Comparison of ENCODE assay signal across 29 cellular contexts in the genomic region with DNA sequence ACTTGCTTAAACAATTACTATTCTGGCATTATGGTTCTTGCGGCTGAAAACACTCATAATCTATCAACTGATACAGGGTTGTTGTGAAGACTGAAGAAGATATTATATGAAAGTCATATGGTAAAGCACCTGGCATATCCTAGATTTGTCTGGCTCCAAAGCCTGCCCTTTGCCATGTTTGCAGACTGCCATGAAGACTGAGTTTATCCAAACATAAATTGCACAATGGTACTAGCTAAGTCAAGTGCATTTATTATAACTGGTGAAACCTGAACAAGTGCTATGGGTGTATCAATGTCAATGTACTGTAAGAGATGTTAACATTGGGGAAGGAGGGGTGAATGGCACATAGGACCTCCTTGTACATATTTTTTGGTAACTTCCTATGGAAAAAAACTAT.
DNase-seq lines count a peak whose midpoint lies in the region; ATAC-seq, FAIRE-seq and TF ChIP-seq lines count a peak whose summit lies in the region.
"Had no signal": no experiment of that assay in that cellular context is flagged by ENCODE, and none has a peak within 500 bp of the region (broad histone marks: within the 10 kb centered on the region; RNA-seq: fewer than 3 reads in every experiment).

No MANE protein-coding gene starts in this region.

- no peak for TF ChIP-seq EP300 in HepG2 (IDR thresholded peaks at IDR 0.05; ENCODE audit: low read depth in 2 of 2, low read length in 2 of 2)
- no peak for TF ChIP-seq EP300 in HepG2 (CRISPR knock-in tag; IDR thresholded peaks at IDR 0.05; ENCODE audit: borderline replicate concordance)
- TF ChIP-seq EP300 in suprapubic skin (IDR thresholded peaks at IDR 0.05), result no peak

- FAIRE-seq in HepG2 (lab: Jason Lieb, UNC), result no peak
- FAIRE-seq: endometrium, GM12892, kidney had no signal

- H3K27me3 ChIP-seq in liver (ENCODE audit: control insufficient read depth in 4 of 4, insufficient read depth in 4 of 4, low read length in 3 of 4) (no peaks in the 10 kb centered on the region), HepG2 (ENCODE audit: control insufficient read depth in 1 of 2, insufficient read depth in 2 of 2, low read length in 2 of 2) (no peaks in the 10 kb centered on the region), RWPE2 (ENCODE audit: insufficient read depth, poor library complexity, severe bottlenecking) (no peaks in the 10 kb centered on the region), esophagus (ENCODE audit: control insufficient read depth in 1 of 2, insufficient read depth in 2 of 2, low read length in 2 of 2) (no peaks in the 10 kb centered on the region), suprapubic skin (no peaks in the 10 kb centered on the region)
- H3K27me3 ChIP-seq: spleen, upper lobe of left lung had no signal

- in situ Hi-C loops in HepG2 (cut with HindIII; ENCODE audit: extremely low pct_ligation_motif_present, low pct_unique_long_range_greater_than_20kb), result no loop called here

- no peak overlapping the region for H3K9ac ChIP-seq in liver (ENCODE audit: low read depth in 1 of 2, low read length in 2 of 2)
- H3K9ac ChIP-seq in HepG2 (ENCODE audit: insufficient read depth, low read depth, low read length), result no peak overlapping the region
- H3K9ac ChIP-seq: parathyroid adenoma had no signal

- no peaks in the 10 kb centered on the region for H3K27me3 Mint-ChIP-seq in activated naive CD4-positive, alpha-beta T cell treated with anti-CD3 and anti-CD28 coated beads, Interleukin-2, amount 10 ng/mL, durations not matched to agents 7 days and 5 days
- H3K27me3 Mint-ChIP-seq: activated naive CD8-positive, alpha-beta T cell treated with anti-CD3 and anti-CD28 coated beads for 36 hours; central memory CD8-positive, alpha-beta T cell had no signal

- TF ChIP-seq POLR2A in HepG2 (IDR thresholded peaks at IDR 0.05; ENCODE audit: insufficient read depth in 1 of 2, low read depth in 2 of 2, low read length in 2 of 2) (no peak), suprapubic skin (IDR thresholded peaks at IDR 0.05) (no peak)

- intact Hi-C loops in HepG2 (cut with micrococcal nuclease; ENCODE audit: unreplicated experiment), result no loop called here

- no peak for ATAC-seq in HepG2
- ATAC-seq in RWPE2 (ENCODE audit: low read depth), result no peak
- ATAC-seq: GM23338 had no signal

- no peak overlapping the region for H3K4me3 ChIP-seq in liver (ENCODE audit: low read depth in 1 of 3, low read length in 3 of 3)
- no peak overlapping the region for H3K4me3 ChIP-seq in HepG2 (replicated peaks in 1 of 3; ENCODE audit: insufficient read depth in 1 of 3, low read depth in 2 of 3, low read length in 3 of 3)
- H3K4me3 ChIP-seq in RWPE2 (ENCODE audit: severe bottlenecking), result no peak overlapping the region
- H3K4me3 ChIP-seq in esophagus (ENCODE audit: low read depth in 1 of 2, low read length in 2 of 2), result no peak overlapping the region
- H3K4me3 ChIP-seq in suprapubic skin, result no peak overlapping the region
- H3K4me3 ChIP-seq: GM23338, lung, spleen, upper lobe of left lung had no signal

- H3K9me3 Mint-ChIP-seq in activated naive CD4-positive, alpha-beta T cell treated with anti-CD3 and anti-CD28 coated beads, Interleukin-2, amount 10 ng/mL, durations not matched to agents 7 days and 5 days, result no peaks in the 10 kb centered on the region
- H3K9me3 Mint-ChIP-seq: activated naive CD8-positive, alpha-beta T cell treated with anti-CD3 and anti-CD28 coated beads for 36 hours; CD14-positive monocyte; central memory CD8-positive, alpha-beta T cell; GM23338; T-helper 2 cell treated with Interferon-gamma antibody and Interleukin-4, amounts not matched to agents 5 μg/mL and 100 μg/mL, for 36 hours had no signal

- H3K79me2 ChIP-seq in HepG2 (ENCODE audit: insufficient read depth, low read length), result no peaks in the 10 kb centered on the region
- H3K79me2 ChIP-seq: parathyroid adenoma had no signal

- CTCF ChIA-PET in HepG2 (lab: Yijun Ruan, JAX; ENCODE audit: low intra/inter-chr PET ratio, low total read pairs), result no interaction called here
- CTCF ChIA-PET in activated naive CD4-positive, alpha-beta T cell treated with anti-CD3 and anti-CD28 coated beads, Interleukin-2, amount 10 ng/mL, durations not matched to agents 7 days and 5 days (lab: Charles Lee), result no interaction called here

- H4K20me1 ChIP-seq in HepG2 (ENCODE audit: insufficient read depth, low read length), result no peaks in the 10 kb centered on the region

- no peak for TF ChIP-seq RAD21 in liver (IDR thresholded peaks at IDR 0.05)
- no peak for TF ChIP-seq RAD21 in HepG2 (CRISPR knock-in tag; IDR thresholded peaks at IDR 0.05)

- H3K27ac Mint-ChIP-seq in activated naive CD4-positive, alpha-beta T cell treated with anti-CD3 and anti-CD28 coated beads, Interleukin-2, amount 10 ng/mL, durations not matched to agents 7 days and 5 days, result no peak overlapping the region
- H3K27ac Mint-ChIP-seq: activated naive CD8-positive, alpha-beta T cell treated with anti-CD3 and anti-CD28 coated beads for 36 hours; GM23338; T-helper 2 cell treated with Interferon-gamma antibody and Interleukin-4, amounts not matched to agents 5 μg/mL and 100 μg/mL, for 36 hours had no signal

- H3K4me1 Mint-ChIP-seq in activated naive CD4-positive, alpha-beta T cell treated with anti-CD3 and anti-CD28 coated beads, Interleukin-2, amount 10 ng/mL, durations not matched to agents 7 days and 5 days, result peaks cover 8% of the 10 kb centered on the region
- H3K4me1 Mint-ChIP-seq: central memory CD8-positive, alpha-beta T cell; GM23338 had no signal

- TF ChIP-seq CTCF in liver (IDR thresholded peaks at IDR 0.05; ENCODE audit: low read depth, low read length, missing input control), result no peak
- no peak for TF ChIP-seq CTCF in HepG2 (CRISPR knock-in tag; IDR thresholded peaks at IDR 0.05)
- TF ChIP-seq CTCF in RWPE2 (IDR thresholded peaks at IDR 0.05; ENCODE audit: poor library complexity, severe bottlenecking), result no peak
- TF ChIP-seq CTCF in suprapubic skin (IDR thresholded peaks at IDR 0.05), result no peak

- H2AFZ ChIP-seq in HepG2 (ENCODE audit: low read length), result no peak overlapping the region
- H2AFZ ChIP-seq: GM23338, parathyroid adenoma had no signal

- DNase-seq in HepG2 (ENCODE audit: low spot score), result no peak
- no peak for DNase-seq in RWPE2 (ENCODE audit: low spot score)
- DNase-seq in suprapubic skin (ENCODE audit: low spot score in 2 of 2), result no peak
- no peak for DNase-seq in activated naive CD4-positive, alpha-beta T cell treated with anti-CD3 and anti-CD28 coated beads, Interleukin-2, amount 10 ng/mL, durations not matched to agents 7 days and 5 days
- no peak for DNase-seq in inferior parietal cortex (ENCODE audit: extremely low spot score)
- no peak for DNase-seq in HuH-7 (ENCODE audit: low spot score)
- DNase-seq: activated CD4-positive, alpha-beta T cell treated with anti-CD3 and anti-CD28 coated beads for 48 hours; activated CD8-positive, alpha-beta memory T cell treated with anti-CD3 and anti-CD28 coated beads for 24 hours; activated effector memory CD4-positive, alpha-beta T cell treated with Interleukin-2 at 50 U/mL for 16 hours; activated naive CD8-positive, alpha-beta T cell treated with anti-CD3 and anti-CD28 coated beads for 36 hours; aorta; Kasumi-1; kidney; NCI-H146; NCI-H2227 treated with DMSO at 0.1 percent for 48 hours; RPMI8226; spleen; upper lobe of left lung had no signal

- H3K4me1 ChIP-seq in liver (ENCODE audit: control insufficient read depth in 4 of 4, insufficient read depth in 4 of 4, low read length in 3 of 4) (peaks cover 8 to 22% (median 15%) of the 10 kb centered on the region in 4 donors), HepG2 (ENCODE audit: insufficient read depth, low read length) (no peaks in the 10 kb centered on the region), RWPE2 (ENCODE audit: insufficient read depth, poor library complexity, severe bottlenecking) (peaks cover 33% of the 10 kb centered on the region), esophagus (ENCODE audit: control insufficient read depth in 2 of 2, insufficient read depth in 2 of 2, low read length in 1 of 2) (no peaks in the 10 kb centered on the region), suprapubic skin (no peaks in the 10 kb centered on the region)
- H3K4me1 ChIP-seq: parathyroid adenoma, spleen, upper lobe of left lung had no signal

- BruUV-seq in HepG2 (replicated peaks; lab: Mats Ljungman, UMichigan), result no TSS peak

- POLR2A ChIA-PET in HepG2 (lab: Yijun Ruan, JAX), result no interaction called here

- H3K36me3 ChIP-seq in liver (ENCODE audit: control insufficient read depth in 4 of 4, insufficient read depth in 3 of 4, low read depth in 1 of 4, low read length in 3 of 4) (peaks cover 0 to 2% (median 0%) of the 10 kb centered on the region in 4 donors), HepG2 (replicated peaks in 1 of 2; ENCODE audit: control insufficient read depth in 1 of 2, insufficient read depth in 2 of 2, low read length in 2 of 2) (peaks cover 2 to 25% of the 10 kb centered on the region in 2 experiments; a peak in 2 of 5 replicates), RWPE2 (ENCODE audit: low read depth) (peaks cover 51% of the 10 kb centered on the region), esophagus (ENCODE audit: control insufficient read depth in 2 of 2, insufficient read depth in 2 of 2, low read length in 1 of 2) (peaks cover 0 to 8% of the 10 kb centered on the region in 2 donors), suprapubic skin (peaks cover 30% of the 10 kb centered on the region)

- 95% methylated on average over 1 of the region's 1 CpG for WGBS in liver
- WGBS in HepG2 (ENCODE audit: low lambda C conversion rate), result 100% methylated on average over 1 of the region's 1 CpG
- 94 to 100% methylated on average over 1 of the region's 1 CpG for whole genome bisulfite sequencing in esophagus, 2 donors
- 96% methylated on average over 1 of the region's 1 CpG for WGBS in suprapubic skin

- H3K9me3 ChIP-seq in liver (ENCODE audit: control insufficient read depth in 4 of 4, low read length in 3 of 4) (no peaks in the 10 kb centered on the region), HepG2 (ENCODE audit: low read length) (no peaks in the 10 kb centered on the region), RWPE2 (ENCODE audit: severe bottlenecking) (no peaks in the 10 kb centered on the region), esophagus (ENCODE audit: control insufficient read depth in 2 of 2, insufficient read depth in 1 of 2, low read depth in 1 of 2, low read length in 1 of 2) (no peaks in the 10 kb centered on the region), suprapubic skin (no peaks in the 10 kb centered on the region)
- H3K9me3 ChIP-seq: spleen, upper lobe of left lung had no signal

- H3K36me3 Mint-ChIP-seq in activated naive CD4-positive, alpha-beta T cell treated with anti-CD3 and anti-CD28 coated beads, Interleukin-2, amount 10 ng/mL, durations not matched to agents 7 days and 5 days, result peaks cover 29% of the 10 kb centered on the region

- no peak overlapping the region for H3K4me2 ChIP-seq in HepG2 (ENCODE audit: low read depth, low read length)
- H3K4me2 ChIP-seq: GM23338 had no signal

- H3K27ac ChIP-seq in liver (ENCODE audit: low read depth in 1 of 2, low read length in 2 of 2) (no peak overlapping the region), HepG2 (ENCODE audit: extremely low read length, insufficient read depth, low read length) (no peak overlapping the region), RWPE2 (ENCODE audit: poor library complexity, severe bottlenecking) (peak overlapping the region; percentile 63), esophagus (ENCODE audit: low read depth in 2 of 2, low read length in 1 of 2) (peak overlapping the region; percentile 9 to 39), suprapubic skin (no peak overlapping the region)
- H3K27ac ChIP-seq: HL-60, parathyroid adenoma, spleen, upper lobe of left lung had no signal

- no peak overlapping the region for H3K4me3 Mint-ChIP-seq in activated naive CD4-positive, alpha-beta T cell treated with anti-CD3 and anti-CD28 coated beads, Interleukin-2, amount 10 ng/mL, durations not matched to agents 7 days and 5 days
- H3K4me3 Mint-ChIP-seq: activated naive CD8-positive, alpha-beta T cell treated with anti-CD3 and anti-CD28 coated beads for 36 hours; CD14-positive monocyte; central memory CD8-positive, alpha-beta T cell; GM23338; T-helper 2 cell treated with Interferon-gamma antibody and Interleukin-4, amounts not matched to agents 5 μg/mL and 100 μg/mL, for 36 hours had no signal

Comparison
In these comparisons a context has a peak if more than half of its experiments do, and no peak if none do; other contexts are left out.
1. H3K27ac ChIP-seq: peak in RWPE2 (single experiment) and esophagus (2 of 2); none in liver (0 of 2), HepG2 (single experiment) and suprapubic skin (single experiment).